ENCODE assay signal across 17 cellular contexts in the genomic region with DNA sequence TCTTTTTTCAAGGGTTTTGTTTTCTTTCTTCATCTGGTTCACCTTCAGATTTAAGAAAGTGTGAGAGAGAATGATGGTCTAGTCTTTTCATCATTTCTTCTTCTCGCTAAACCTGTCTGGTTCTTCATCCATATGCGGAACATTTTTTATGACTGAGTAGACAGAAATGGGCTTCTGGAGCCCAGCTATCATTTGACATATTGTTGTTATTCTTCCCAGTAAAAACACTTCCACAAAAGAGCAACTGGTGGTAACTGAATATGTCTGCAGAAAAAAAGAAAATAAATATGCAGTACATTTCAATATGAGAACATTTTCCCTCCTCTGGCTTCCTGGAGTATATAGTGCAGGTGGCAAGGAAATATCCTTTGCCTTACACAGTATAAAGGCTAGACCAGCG.
DNase-seq lines count a peak whose midpoint lies in the region; ATAC-seq and TF ChIP-seq lines count a peak whose summit lies in the region.
"Had no signal": no experiment of that assay in that cellular context is flagged by ENCODE, and none has a peak within 500 bp of the region (broad histone marks: within the 10 kb centered on the region; RNA-seq: fewer than 3 reads in every experiment).

No MANE protein-coding gene starts in this region.

- no peaks in the 10 kb centered on the region for H3K36me3 Mint-ChIP-seq in dendritic cell treated with granulocyte-macrophage colony-stimulating factor and Interleukin-4, amounts not matched to agents 40 ng/mL and 50 ng/mL, for 4 days (ENCODE audit: low read depth)
- peaks cover 5% of the 10 kb centered on the region for H3K36me3 Mint-ChIP-seq in mesothelial cell of epicardium
- no peaks in the 10 kb centered on the region for H3K36me3 Mint-ChIP-seq in T-helper 17 cell (ENCODE audit: low read depth)

- peaks cover 6% of the 10 kb centered on the region for H3K9me3 Mint-ChIP-seq in dendritic cell treated with granulocyte-macrophage colony-stimulating factor and Interleukin-4, amounts not matched to agents 40 ng/mL and 50 ng/mL, for 4 days
- H3K9me3 Mint-ChIP-seq in mesothelial cell of epicardium = peaks cover 11% of the 10 kb centered on the region

- ATAC-seq in T-helper 17 cell = no peak
- ATAC-seq: HCT116 had no signal

- peak overlapping the region; percentile 67 for H3K27ac Mint-ChIP-seq in dendritic cell treated with granulocyte-macrophage colony-stimulating factor and Interleukin-4, amounts not matched to agents 40 ng/mL and 50 ng/mL, for 4 days
- H3K27ac Mint-ChIP-seq in mesothelial cell of epicardium = peak overlapping the region; percentile 88
- H3K27ac Mint-ChIP-seq in T-helper 17 cell = no peak overlapping the region
- H3K27ac Mint-ChIP-seq: activated naive CD4-positive, alpha-beta T cell treated with anti-CD3 and anti-CD28 coated beads for 36 hours had no signal

- H3K4me3 Mint-ChIP-seq in dendritic cell treated with granulocyte-macrophage colony-stimulating factor and Interleukin-4, amounts not matched to agents 40 ng/mL and 50 ng/mL, for 4 days = no peak overlapping the region
- peak overlapping the region; percentile 24 for H3K4me3 Mint-ChIP-seq in mesothelial cell of epicardium
- no peak overlapping the region for H3K4me3 Mint-ChIP-seq in T-helper 17 cell
- H3K4me3 Mint-ChIP-seq: activated naive CD4-positive, alpha-beta T cell treated with anti-CD3 and anti-CD28 coated beads for 36 hours had no signal

- peaks cover 18% of the 10 kb centered on the region for H3K4me1 Mint-ChIP-seq in dendritic cell treated with granulocyte-macrophage colony-stimulating factor and Interleukin-4, amounts not matched to agents 40 ng/mL and 50 ng/mL, for 4 days (ENCODE audit: low read depth)
- H3K4me1 Mint-ChIP-seq in mesothelial cell of epicardium (peaks cover 19% of the 10 kb centered on the region), T-helper 17 cell (peaks cover 2% of the 10 kb centered on the region)

- 79 to 83% methylated on average over 3 of the region's 3 CpGs for WGBS in thyroid gland, 2 donors

- peak overlapping the region in 2 of 3 donors; percentile 1 to 68 for H3K27ac ChIP-seq in thyroid gland
- H3K27ac ChIP-seq: cardiac muscle cell, neutrophil, VCaP had no signal

- H3K27me3 Mint-ChIP-seq in dendritic cell treated with granulocyte-macrophage colony-stimulating factor and Interleukin-4, amounts not matched to agents 40 ng/mL and 50 ng/mL, for 4 days = peaks cover 2% of the 10 kb centered on the region
- no peaks in the 10 kb centered on the region for H3K27me3 Mint-ChIP-seq in mesothelial cell of epicardium (ENCODE audit: low read depth)
- peaks cover 26% of the 10 kb centered on the region for H3K27me3 Mint-ChIP-seq in T-helper 17 cell

- H3K27me3 ChIP-seq in MG63 (no peaks in the 10 kb centered on the region), thyroid gland (no peaks in the 10 kb centered on the region)
- H3K27me3 ChIP-seq: cardiac muscle cell, neutrophil, spleen had no signal

- no peak for TF ChIP-seq CTCF in mesothelial cell of epicardium (IDR thresholded peaks at IDR 0.05; ENCODE audit: unreplicated experiment)
- no peak for TF ChIP-seq CTCF in thyroid gland (IDR thresholded peaks at IDR 0.05)

- no peak for TF ChIP-seq POLR2A in thyroid gland (IDR thresholded peaks at IDR 0.05)

- H3K4me3 ChIP-seq in MG63 (peak overlapping the region; percentile 21; the same call in 1 of the 2 replicates), thyroid gland (replicated peaks in 1 of 3) (no peak overlapping the region)
- H3K4me3 ChIP-seq: cardiac muscle cell had no signal

- H3K36me3 ChIP-seq in MG63 (no peaks in the 10 kb centered on the region; the same call in 1 of the 2 replicates), thyroid gland (no peaks in the 10 kb centered on the region)
- H3K36me3 ChIP-seq: cardiac muscle cell, neutrophil, spleen had no signal

- H3K9me3 ChIP-seq in MG63 = no peaks in the 10 kb centered on the region
- no peaks in the 10 kb centered on the region for H3K9me3 ChIP-seq in thyroid gland
- H3K9me3 ChIP-seq in T-helper 17 cell (ENCODE audit: control insufficient read depth, low read length, poor library complexity, severe bottlenecking) = no peaks in the 10 kb centered on the region
- H3K9me3 ChIP-seq: neutrophil had no signal

- peaks cover 0 to 22% of the 10 kb centered on the region in 2 donors for H3K4me1 ChIP-seq in thyroid gland

- intact Hi-C loops in dendritic cell treated with granulocyte-macrophage colony-stimulating factor and Interleukin-4, amounts not matched to agents 40 ng/mL and 50 ng/mL, for 4 days (cut with micrococcal nuclease) = no loop called here
- intact Hi-C loops in thyroid gland (cut with DNase I) = loop anchor here (10.0 kb wide), 1 partner anchor 65 kb away; no protein-coding TSS in a partner anchor
- intact Hi-C loops in posterior vena cava (cut with DNase I) = loop anchor here in 1 of 2 donors (10.0 kb wide), 1 partner anchor 115 kb away; no protein-coding TSS in a partner anchor

- DNase-seq in MG63 (no peak), mesothelial cell of epicardium (ENCODE audit: low spot score in 2 of 2, unreplicated experiment in 2 of 2) (no peak), thyroid gland (no peak), posterior vena cava (ENCODE audit: low spot score) (no peak), DMS114 treated with DMSO at 0.1 percent for 48 hours (lab: John Stamatoyannopoulos, UW; ENCODE audit: unreplicated experiment) (no peak), T-helper 17 cell (no peak)
- DNase-seq in central memory CD4-positive, alpha-beta T cell = no peak
- DNase-seq: activated naive CD4-positive, alpha-beta T cell treated with anti-CD3 and anti-CD28 coated beads for 36 hours; hippocampal formation; NCI-H2227 treated with DMSO at 0.1 percent for 48 hours; SIG-M5; spleen had no signal
